8 cellular contexts compared by ENCODE assay signal in genomic region chr6:146543211-146543939, GRCh38. TPM values are rescaled to one million over a fixed set of nuclear protein-coding genes. Genes with fewer than 3 reads are reported as not detected.
DNase-seq lines count a peak whose midpoint lies in the region; ATAC-seq and FAIRE-seq lines count a peak whose summit lies in the region.

Gene RAB32 (plus strand): TSS chr6:146543833. CDS start chr6:146543872, 39 bp downstream.

- no peaks in the 10 kb centered on the region for H3K4me1 ChIP-seq in CD4-positive, CD25-positive, alpha-beta regulatory T cell (ENCODE audit: control insufficient read depth, insufficient read depth, low read length, poor library complexity, severe bottlenecking)

- no peaks in the 10 kb centered on the region for H3K9me3 ChIP-seq in CD4-positive, CD25-positive, alpha-beta regulatory T cell (ENCODE audit: control insufficient read depth in 2 of 2, low read length in 2 of 2)

- DNase-seq in CD4-positive, CD25-positive, alpha-beta regulatory T cell = no peak
- DNase-seq in GM19239 (ENCODE audit: insufficient read length, low spot score) (peak; percentile 33), SK-MEL-5 (ENCODE audit: low read depth, low spot score) (peak; percentile 89), iPS-NIHi7 (ENCODE audit: extremely low spot score) (peak; percentile 91), sciatic nerve (ENCODE audit: low spot score) (peak; percentile 96)
- no peak for DNase-seq in central memory CD8-positive, alpha-beta T cell (ENCODE audit: low spot score in 2 of 2)
- DNase-seq in effector CD4-positive, alpha-beta T cell = no peak

- no peaks in the 10 kb centered on the region for H3K36me3 ChIP-seq in CD4-positive, CD25-positive, alpha-beta regulatory T cell (ENCODE audit: control insufficient read depth, insufficient read depth, low read length)

- in situ Hi-C loops in SK-MEL-5 (cut with HindIII; ENCODE audit: low pct_unique_long_range_greater_than_20kb, low sequenced_read_pairs) = no loop called here

- peaks cover 0 to 10% (median 2%) of the 10 kb centered on the region in 4 donors for H3K4me1 Mint-ChIP-seq in CD4-positive, CD25-positive, alpha-beta regulatory T cell
- H3K4me1 Mint-ChIP-seq in central memory CD8-positive, alpha-beta T cell = no peaks in the 10 kb centered on the region

- H3K9me3 Mint-ChIP-seq in CD4-positive, CD25-positive, alpha-beta regulatory T cell = peaks cover 0 to 4% (median 0%) of the 10 kb centered on the region in 7 donors
- peaks cover 5% of the 10 kb centered on the region for H3K9me3 Mint-ChIP-seq in central memory CD8-positive, alpha-beta T cell

- no peak within 1 kb of the TSS for H3K27ac Mint-ChIP-seq in CD4-positive, CD25-positive, alpha-beta regulatory T cell
- peak within 1 kb of the TSS; percentile 62 for H3K27ac Mint-ChIP-seq in central memory CD8-positive, alpha-beta T cell (ENCODE audit: low read depth)

- no peaks in the 10 kb centered on the region for H3K36me3 Mint-ChIP-seq in CD4-positive, CD25-positive, alpha-beta regulatory T cell
- peaks cover 2% of the 10 kb centered on the region for H3K36me3 Mint-ChIP-seq in central memory CD8-positive, alpha-beta T cell (ENCODE audit: insufficient read depth)

- intact Hi-C loops in sciatic nerve (cut with DNase I) = no loop called here

- H3K4me3 ChIP-seq in CD4-positive, CD25-positive, alpha-beta regulatory T cell (ENCODE audit: low read depth, low read length) = no peak within 1 kb of the TSS

- H3K27me3 Mint-ChIP-seq in CD4-positive, CD25-positive, alpha-beta regulatory T cell = peaks cover 26% of the 10 kb centered on the region
- peaks cover 27% of the 10 kb centered on the region for H3K27me3 Mint-ChIP-seq in central memory CD8-positive, alpha-beta T cell

- ATAC-seq in CD4-positive, CD25-positive, alpha-beta regulatory T cell (ENCODE audit: low read depth in 2 of 2) = peak; percentile 64 to 69
- ATAC-seq in HG03442 (IDR thresholded peaks at IDR 0.05; ENCODE audit: unreplicated experiment) (peak; percentile 79), sciatic nerve (peak; percentile 98)
- ATAC-seq in central memory CD8-positive, alpha-beta T cell (replicated peaks; ENCODE audit: extremely low read depth, poor library complexity, severe bottlenecking) = peak; percentile 66

- FAIRE-seq in GM19239 (lab: Jason Lieb, UNC) = no peak

- H3K27me3 ChIP-seq in CD4-positive, CD25-positive, alpha-beta regulatory T cell (ENCODE audit: control insufficient read depth, insufficient read depth, low read length) = peaks cover 7% of the 10 kb centered on the region

- H3K27ac ChIP-seq in CD4-positive, CD25-positive, alpha-beta regulatory T cell (ENCODE audit: insufficient read depth, low read length, poor library complexity, severe bottlenecking) = no peak within 1 kb of the TSS

- H3K4me3 Mint-ChIP-seq in CD4-positive, CD25-positive, alpha-beta regulatory T cell = peak within 1 kb of the TSS; percentile 35 to 70 (median 59)
- peak within 1 kb of the TSS; percentile 40 for H3K4me3 Mint-ChIP-seq in central memory CD8-positive, alpha-beta T cell

RNA-seq across cellular contexts. Expression of gene RAB32, which starts in this region (rescaled TPM):
- 1.4 TPM for total RNA-seq in CD4-positive, CD25-positive, alpha-beta regulatory T cell
- polyA plus RNA-seq in CD4-positive, CD25-positive, alpha-beta regulatory T cell = 1 to 10 TPM in 2 of 4 donors, under 1 TPM in 2; 0.25 to 1.3 (median 0.70) TPM
- total RNA-seq in SK-MEL-5 (2014; rRNA removed; shearing (Covaris generic)) = 218 and 220 TPM in 2 replicates
- 73.1 and 74.8 TPM in 2 replicates for polyA plus RNA-seq in SK-MEL-5 (2015; cell fraction: cytosol; rRNA removed)
- 12.5 and 20.7 TPM in 2 replicates for polyA plus RNA-seq in SK-MEL-5 (2015; cell fraction: nucleus; rRNA removed)
- total RNA-seq in sciatic nerve = 21.3 TPM

Comparison
In these comparisons a context has a peak if more than half of its experiments do, and no peak if none do; other contexts are left out.
1. DNase-seq: peak in GM19239 (single experiment), SK-MEL-5 (single experiment), iPS-NIHi7 (single experiment) and sciatic nerve (single experiment); none in CD4-positive, CD25-positive, alpha-beta regulatory T cell (0 of 3), central memory CD8-positive, alpha-beta T cell (0 of 2) and effector CD4-positive, alpha-beta T cell (single experiment).
2. Peak in every context shown above with its lines, with median percentiles within 50 percentile points of each other: ATAC-seq.